Comparison of ENCODE assay signal across 8 cellular contexts in genomic region chr17:7989781-7990655, GRCh38. TPM values are rescaled to one million over a fixed set of nuclear protein-coding genes. Genes with fewer than 3 reads are reported as not detected.
A peak's percentile ranks its signal among the peaks of the same experiment; 100 is the strongest.
DNase-seq lines count a peak whose midpoint lies in the region; ATAC-seq and TF ChIP-seq lines count a peak whose summit lies in the region.

No MANE protein-coding gene starts in this region.

- H3K23ac ChIP-seq in trophoblast cell (ENCODE audit: low read length), result no peak overlapping the region

- no peaks in the 10 kb centered on the region for H3K9me3 Mint-ChIP-seq in activated naive CD8-positive, alpha-beta T cell treated with anti-CD3 and anti-CD28 coated beads for 36 hours
- no peaks in the 10 kb centered on the region for H3K9me3 Mint-ChIP-seq in type B pancreatic cell

- peaks cover 14% of the 10 kb centered on the region for H3F3A ChIP-seq in MM.1S (ENCODE audit: insufficient read depth, low read length)

- no peak overlapping the region for H3K4ac ChIP-seq in trophoblast cell (ENCODE audit: low read depth, low read length)

- peaks cover 4% of the 10 kb centered on the region for H3K79me1 ChIP-seq in trophoblast cell (ENCODE audit: low read length)

- H3K9me3 ChIP-seq in MM.1S (replicated peaks; ENCODE audit: insufficient read depth, low read length) (no peaks in the 10 kb centered on the region), trophoblast cell (ENCODE audit: insufficient read depth, low read depth, low read length) (no peaks in the 10 kb centered on the region)

- peak overlapping the region; percentile 55 for H2AFZ ChIP-seq in MM.1S (ENCODE audit: low read length)
- peak overlapping the region; percentile 98 for H2AFZ ChIP-seq in trophoblast cell (ENCODE audit: insufficient read depth, low read length, poor library complexity)

- H2BK12ac ChIP-seq in trophoblast cell (ENCODE audit: low read length), result no peak overlapping the region

- TF ChIP-seq CTCF in MM.1S (IDR thresholded peaks at IDR 0.05; ENCODE audit: low read length) (peak; percentile 94), type B pancreatic cell (conservative IDR thresholded peaks at IDR 0.05) (peak; percentile 99)

- H3K4me2 ChIP-seq in MM.1S (ENCODE audit: low read depth, low read length), result peak overlapping the region; percentile 78
- H3K4me2 ChIP-seq in trophoblast cell (ENCODE audit: low read length), result peak overlapping the region; percentile 94

- H3K18ac ChIP-seq in trophoblast cell (ENCODE audit: low read length), result peak overlapping the region; percentile 67

- DNase-seq in DMS79 (lab: John Stamatoyannopoulos, UW) (peak; percentile 52), MM.1S (peak; percentile 89), SKM-1 (lab: John Stamatoyannopoulos, UW; ENCODE audit: unreplicated experiment) (peak; percentile 44), cardiac septum (ENCODE audit: low spot score) (peak; percentile 93), trophoblast cell (peak; percentile 86 to 96), type B pancreatic cell (ENCODE audit: extremely low spot score, unreplicated experiment) (peak; percentile 95)
- DNase-seq in activated naive CD8-positive, alpha-beta T cell treated with anti-CD3 and anti-CD28 coated beads for 36 hours, result peak; percentile 91

- peak overlapping the region; percentile 53 for H2BK120ac ChIP-seq in trophoblast cell (ENCODE audit: insufficient read depth, low read length, poor library complexity)

- no CpG with 5 or more reads among the region's 59 CpGs for WGBS in trophoblast cell (ENCODE audit: extremely low coverage, insufficient coverage, insufficient read length)

- H3K4me1 Mint-ChIP-seq in activated naive CD8-positive, alpha-beta T cell treated with anti-CD3 and anti-CD28 coated beads for 36 hours, result peaks cover 21% of the 10 kb centered on the region
- H3K4me1 Mint-ChIP-seq in type B pancreatic cell (ENCODE audit: unreplicated experiment), result no peaks in the 10 kb centered on the region

- no peaks in the 10 kb centered on the region for H3K36me3 Mint-ChIP-seq in activated naive CD8-positive, alpha-beta T cell treated with anti-CD3 and anti-CD28 coated beads for 36 hours
- H3K36me3 Mint-ChIP-seq in type B pancreatic cell, result no peaks in the 10 kb centered on the region

- peak overlapping the region; percentile 79 for H3K14ac ChIP-seq in trophoblast cell (ENCODE audit: low read length)

- H4K91ac ChIP-seq in trophoblast cell (ENCODE audit: low read depth, low read length), result peak overlapping the region; percentile 73

- peaks cover under 1% of the 10 kb centered on the region for H3K27me3 Mint-ChIP-seq in activated naive CD8-positive, alpha-beta T cell treated with anti-CD3 and anti-CD28 coated beads for 36 hours
- peaks cover 41% of the 10 kb centered on the region for H3K27me3 Mint-ChIP-seq in type B pancreatic cell

- H3K4me3 ChIP-seq in MM.1S (ENCODE audit: low read length) (peak overlapping the region; percentile 62), trophoblast cell (ENCODE audit: low read depth, low read length) (peak overlapping the region; percentile 70)

- H3K27ac ChIP-seq in MM.1S (ENCODE audit: low read length) (peak overlapping the region; percentile 33; the same call in 1 of the 2 replicates), trophoblast cell (ENCODE audit: low read depth, low read length) (no peak overlapping the region)

- peak overlapping the region; percentile 85 for H3K27ac Mint-ChIP-seq in activated naive CD8-positive, alpha-beta T cell treated with anti-CD3 and anti-CD28 coated beads for 36 hours
- H3K27ac Mint-ChIP-seq in type B pancreatic cell, result peak overlapping the region; percentile 48

- intact Hi-C loops in cardiac septum (cut with DNase I), result loop anchor here (1.0 to 5.0 kb wide), 4 partner anchors 77 to 247 kb away; no protein-coding TSS in a partner anchor

- H4K20me1 ChIP-seq in MM.1S (ENCODE audit: insufficient read depth, low read length), result no peaks in the 10 kb centered on the region

- peak overlapping the region; percentile 93 for H4K8ac ChIP-seq in trophoblast cell (ENCODE audit: low read depth, low read length)

- H3K4me3 Mint-ChIP-seq in activated naive CD8-positive, alpha-beta T cell treated with anti-CD3 and anti-CD28 coated beads for 36 hours, result peak overlapping the region; percentile 78
- peak overlapping the region; percentile 84 for H3K4me3 Mint-ChIP-seq in type B pancreatic cell

- H3K36me3 ChIP-seq in MM.1S (replicated peaks; ENCODE audit: insufficient read depth, low read length), result no peaks in the 10 kb centered on the region
- no peaks in the 10 kb centered on the region for H3K36me3 ChIP-seq in trophoblast cell (ENCODE audit: control insufficient read depth in 1 of 2, insufficient read depth in 2 of 2, low read length in 2 of 2)

- peak; percentile 85 for ATAC-seq in GM21723 (IDR thresholded peaks at IDR 0.05; ENCODE audit: unreplicated experiment)

- peak overlapping the region; percentile 31; the same call in 1 of the 2 replicates for H3K9ac ChIP-seq in MM.1S (ENCODE audit: low read length)
- H3K9ac ChIP-seq in trophoblast cell (ENCODE audit: low read length), result no peak overlapping the region

- H3K4me1 ChIP-seq in MM.1S (ENCODE audit: low read length) (peaks cover 5% of the 10 kb centered on the region; the same call in 1 of the 2 replicates), trophoblast cell (ENCODE audit: control insufficient read depth in 1 of 2, insufficient read depth in 2 of 2, low read length in 2 of 2) (peaks cover 0 to 7% of the 10 kb centered on the region in 2 experiments)

- H4K12ac ChIP-seq in trophoblast cell (ENCODE audit: low read depth, low read length), result peak overlapping the region; percentile 93

- H3K79me2 ChIP-seq in MM.1S (ENCODE audit: low read length) (no peaks in the 10 kb centered on the region), trophoblast cell (ENCODE audit: control insufficient read depth, insufficient read depth, low read length, poor library complexity) (no peaks in the 10 kb centered on the region)

- no peaks in the 10 kb centered on the region for H3K9me2 ChIP-seq in MM.1S (replicated peaks; ENCODE audit: insufficient read depth, low read length)

- no peak overlapping the region for H2AK5ac ChIP-seq in trophoblast cell (ENCODE audit: low read length)

- no peak overlapping the region for H2BK5ac ChIP-seq in trophoblast cell (ENCODE audit: low read depth, low read length, poor library complexity)

- H3K27me3 ChIP-seq in MM.1S (replicated peaks; ENCODE audit: insufficient read depth, low read length) (peaks cover 27% of the 10 kb centered on the region), trophoblast cell (ENCODE audit: insufficient read depth, low read length) (no peaks in the 10 kb centered on the region)

RNA-seq across cellular contexts. Expression of gene GUCY2D, which starts 12.4 kb away (rescaled TPM):
- total RNA-seq in activated naive CD8-positive, alpha-beta T cell treated with anti-CD3 and anti-CD28 coated beads for 36 hours, result not detected
- total RNA-seq in cardiac septum, result not detected
- 0.30 and 0.39 TPM in 2 replicates for polyA plus RNA-seq in trophoblast cell (2013)
- total RNA-seq in type B pancreatic cell (ENCODE audit: low replicate concordance), result 0.29 and 0.43 TPM in 2 replicates

RNA-seq across cellular contexts. Expression of gene ALOX15B, which starts 48.8 kb away (rescaled TPM):
- total RNA-seq in activated naive CD8-positive, alpha-beta T cell treated with anti-CD3 and anti-CD28 coated beads for 36 hours, result under 1 TPM in 1 of 2 experiments, not detected in 1; 0.08 TPM
- total RNA-seq in cardiac septum (not detected), type B pancreatic cell (ENCODE audit: low replicate concordance) (not detected in 2 replicates)
- 1.2 and 1.4 TPM in 2 replicates for polyA plus RNA-seq in trophoblast cell (2013)

RNA-seq across cellular contexts. Expression of gene CNTROB, which starts 58.0 kb away (rescaled TPM):
- total RNA-seq in activated naive CD8-positive, alpha-beta T cell treated with anti-CD3 and anti-CD28 coated beads for 36 hours, result 10 to 100 TPM; 45.3 to 45.7 TPM
- 12.0 TPM for total RNA-seq in cardiac septum
- polyA plus RNA-seq in trophoblast cell (2013), result 26.7 and 26.8 TPM in 2 replicates
- total RNA-seq in type B pancreatic cell (ENCODE audit: low replicate concordance), result 23.3 and 42.6 TPM in 2 replicates

RNA-seq across cellular contexts. Expression of gene TRAPPC1, which starts 58.3 kb away (rescaled TPM):
- 100 to 1,000 TPM; 131 to 143 TPM for total RNA-seq in activated naive CD8-positive, alpha-beta T cell treated with anti-CD3 and anti-CD28 coated beads for 36 hours
- total RNA-seq in cardiac septum (114 TPM), type B pancreatic cell (ENCODE audit: low replicate concordance) (145 and 150 TPM in 2 replicates)
- polyA plus RNA-seq in trophoblast cell (2013), result 179 and 180 TPM in 2 replicates

Comparison
In these comparisons a context has a peak if more than half of its experiments do, and no peak if none do; other contexts are left out.
1. DNase-seq: peak in every context shown above with its lines; median percentile 95 in type B pancreatic cell; 93 in cardiac septum; 91 in activated naive CD8-positive, alpha-beta T cell treated with anti-CD3 and anti-CD28 coated beads for 36 hours; 91 in trophoblast cell; 89 in MM.1S; 52 in DMS79; 44 in SKM-1.